12 cellular contexts compared by ENCODE assay signal in genomic region chr13:99218126-99218525, GRCh38. TPM values are rescaled to one million over a fixed set of nuclear protein-coding genes. Genes with fewer than 3 reads are reported as not detected.
DNase-seq lines count a peak whose midpoint lies in the region; ATAC-seq and TF ChIP-seq lines count a peak whose summit lies in the region.
"Had no signal": no experiment of that assay in that cellular context is flagged by ENCODE, and none has a peak within 500 bp of the region (broad histone marks: within the 10 kb centered on the region; RNA-seq: fewer than 3 reads in every experiment).

No MANE protein-coding gene starts in this region.

- H3K9me3 ChIP-seq in DND-41 (ENCODE audit: insufficient read depth, low read length, severe bottlenecking), result no peaks in the 10 kb centered on the region
- no peaks in the 10 kb centered on the region for H3K9me3 ChIP-seq in endocrine pancreas (ENCODE audit: control insufficient read depth, low read length)
- H3K9me3 ChIP-seq in neural progenitor cell (ENCODE audit: low read depth), result no peaks in the 10 kb centered on the region
- H3K9me3 ChIP-seq in WERI-Rb-1 (ENCODE audit: severe bottlenecking), result no peaks in the 10 kb centered on the region
- H3K9me3 ChIP-seq: sigmoid colon, tibial artery had no signal

- no peak for ATAC-seq in DND-41 (ENCODE audit: insufficient read depth, low read depth)
- no peak for ATAC-seq in T-cell (replicated peaks in 1 of 4)
- ATAC-seq in GM19397 (IDR thresholded peaks at IDR 0.05; ENCODE audit: unreplicated experiment), result no peak
- ATAC-seq: PC-3 had no signal

- no peak overlapping the region for H3K4me2 ChIP-seq in DND-41 (ENCODE audit: insufficient read depth, low read length)
- H3K4me2 ChIP-seq in neural progenitor cell, result peak overlapping the region; percentile 26

- DNase-seq in DND-41 (no peak), T-cell (no peak), neural progenitor cell (ENCODE audit: low spot score) (no peak), WERI-Rb-1 (no peak), mesenteric fat pad (ENCODE audit: low spot score) (no peak)
- DNase-seq: effector CD8-positive, alpha-beta T cell; foreskin fibroblast; PC-3; sigmoid colon; tibial artery had no signal

- peaks cover 0 to 1% (median under 1%) of the 10 kb centered on the region in 3 donors for H3K9me3 Mint-ChIP-seq in T-cell
- peaks cover 13% of the 10 kb centered on the region for H3K9me3 Mint-ChIP-seq in neural progenitor cell

- H3K27me3 Mint-ChIP-seq in T-cell (no peaks in the 10 kb centered on the region), neural progenitor cell (ENCODE audit: insufficient read depth, low read depth) (no peaks in the 10 kb centered on the region)

- H3K27ac ChIP-seq in DND-41 (ENCODE audit: low read length) (peak overlapping the region; percentile 66), neural progenitor cell (peak overlapping the region; percentile 52), WERI-Rb-1 (no peak overlapping the region)
- H3K27ac ChIP-seq: tibial artery had no signal

- H3K79me2 ChIP-seq in DND-41 (ENCODE audit: insufficient read depth, low read length), result peaks cover 95% of the 10 kb centered on the region
- peaks cover 100% of the 10 kb centered on the region for H3K79me2 ChIP-seq in neural progenitor cell (ENCODE audit: low read depth)

- CTCF ChIA-PET in T-cell (lab: Charles Lee), result interaction anchor here in 1 of 2 donors (0.6 to 1.8 kb wide), 12 partner anchors 13 to 431 kb away, joined by 3 to 16 read pairs (median 6); partner anchors contain the start of genes GPR18 and UBAC2

- H4K20me1 ChIP-seq in DND-41 (ENCODE audit: insufficient read depth, low read length) (peaks cover 15% of the 10 kb centered on the region; the same call in 1 of the 2 replicates), neural progenitor cell (ENCODE audit: low read depth) (peaks cover 61% of the 10 kb centered on the region)

- H3K27me3 ChIP-seq in DND-41 (ENCODE audit: insufficient read depth, low read length, poor library complexity) (no peaks in the 10 kb centered on the region), endocrine pancreas (ENCODE audit: control insufficient read depth, insufficient read depth, low read length) (no peaks in the 10 kb centered on the region), neural progenitor cell (no peaks in the 10 kb centered on the region), WERI-Rb-1 (ENCODE audit: insufficient read depth, low read depth, severe bottlenecking) (no peaks in the 10 kb centered on the region)
- H3K27me3 ChIP-seq: sigmoid colon, tibial artery had no signal

- H3K36me3 ChIP-seq in DND-41 (ENCODE audit: insufficient read depth, low read length) (peaks cover 16% of the 10 kb centered on the region), endocrine pancreas (ENCODE audit: control insufficient read depth, insufficient read depth, low read length) (no peaks in the 10 kb centered on the region), neural progenitor cell (no peaks in the 10 kb centered on the region), WERI-Rb-1 (peaks cover 19% of the 10 kb centered on the region)
- H3K36me3 ChIP-seq: sigmoid colon had no signal

- H3K4me1 Mint-ChIP-seq in T-cell (peaks cover 85 to 86% (median 86%) of the 10 kb centered on the region in 3 donors), neural progenitor cell (peaks cover 36% of the 10 kb centered on the region)

- H3K9ac ChIP-seq in DND-41 (ENCODE audit: low read depth, low read length) (peak overlapping the region; percentile 7; the same call in 1 of the 2 replicates), endocrine pancreas (ENCODE audit: control insufficient read depth, insufficient read depth, low read length) (no peak overlapping the region), neural progenitor cell (peak overlapping the region; percentile 14)

- H3K4me1 ChIP-seq in DND-41 (ENCODE audit: insufficient read depth, low read length), result peaks cover 85% of the 10 kb centered on the region
- H3K4me1 ChIP-seq in endocrine pancreas (ENCODE audit: control insufficient read depth, insufficient read depth, low read length), result no peaks in the 10 kb centered on the region
- peaks cover 31% of the 10 kb centered on the region for H3K4me1 ChIP-seq in neural progenitor cell

- H3K4me3 Mint-ChIP-seq in T-cell, result peak overlapping the region; percentile 68 to 93 (median 80)
- H3K4me3 Mint-ChIP-seq in neural progenitor cell, result no peak overlapping the region

- POLR2A ChIA-PET in T-cell (lab: Charles Lee), result interaction anchor here (0.6 to 1.6 kb wide), 8 partner anchors 11 to 219 kb away, joined by 3 to 21 read pairs (median 4); no protein-coding TSS in a partner anchor

- no peak overlapping the region for H2AFZ ChIP-seq in DND-41 (ENCODE audit: low read depth, low read length)
- H2AFZ ChIP-seq in neural progenitor cell (replicated peaks), result no peak overlapping the region

- peaks cover 16% of the 10 kb centered on the region for H3F3A ChIP-seq in neural progenitor cell (ENCODE audit: low read depth)

- H3K27ac Mint-ChIP-seq in T-cell, result peak overlapping the region; percentile 96 to 99
- H3K27ac Mint-ChIP-seq in neural progenitor cell, result no peak overlapping the region

- no peak for TF ChIP-seq CTCF in DND-41 (IDR thresholded peaks at IDR 0.05; ENCODE audit: borderline replicate concordance, extremely low read depth, low read length, poor library complexity, severe bottlenecking)
- no peak for TF ChIP-seq CTCF in neural progenitor cell (IDR thresholded peaks at IDR 0.05)
- no peak for TF ChIP-seq CTCF in WERI-Rb-1 (IDR thresholded peaks at IDR 0.05; ENCODE audit: low read depth, low read length)

- H3K36me3 Mint-ChIP-seq in T-cell (peaks cover 18% of the 10 kb centered on the region), neural progenitor cell (peaks cover 17% of the 10 kb centered on the region)

- H3K4me3 ChIP-seq in DND-41 (ENCODE audit: low read depth in 1 of 2, low read length in 2 of 2), result no peak overlapping the region
- H3K4me3 ChIP-seq in endocrine pancreas (ENCODE audit: control insufficient read depth, insufficient read depth, low read length), result peak overlapping the region; percentile 52
- no peak overlapping the region for H3K4me3 ChIP-seq in neural progenitor cell
- no peak overlapping the region for H3K4me3 ChIP-seq in WERI-Rb-1 (ENCODE audit: low read depth, low read length)
- H3K4me3 ChIP-seq: sigmoid colon, tibial artery had no signal

RNA-seq across cellular contexts. Expression of gene UBAC2, which starts 17.5 kb away (rescaled TPM):
- total RNA-seq in T-cell, result 10 to 100 TPM; 83.3 to 99.3 (median 84.9) TPM
- total RNA-seq in neural progenitor cell (ENCODE audit: low replicate concordance), result 87.7 and 93.2 TPM in 2 replicates
- total RNA-seq in mesenteric fat pad, result 49.3 TPM

RNA-seq across cellular contexts. Expression of gene GPR18, which starts 40.1 kb away (rescaled TPM):
- total RNA-seq in T-cell, result 10 to 100 TPM; 15.2 to 26.7 (median 16.7) TPM
- not detected in 2 replicates for total RNA-seq in neural progenitor cell (ENCODE audit: low replicate concordance)
- total RNA-seq in mesenteric fat pad, result not detected
- total RNA-seq: PC-3 had no signal

Comparison
In these comparisons a context has a peak if more than half of its experiments do, and no peak if none do; other contexts are left out.
1. RNA of gene GPR18, which starts 40.1 kb away (total RNA-seq): 15.2 to 26.7 TPM in T-cell; not detected in mesenteric fat pad (single experiment) and not detected in neural progenitor cell; every median in the first group is over 10 times any median in the second.